8 cellular contexts compared by ENCODE assay signal in the genomic region with DNA sequence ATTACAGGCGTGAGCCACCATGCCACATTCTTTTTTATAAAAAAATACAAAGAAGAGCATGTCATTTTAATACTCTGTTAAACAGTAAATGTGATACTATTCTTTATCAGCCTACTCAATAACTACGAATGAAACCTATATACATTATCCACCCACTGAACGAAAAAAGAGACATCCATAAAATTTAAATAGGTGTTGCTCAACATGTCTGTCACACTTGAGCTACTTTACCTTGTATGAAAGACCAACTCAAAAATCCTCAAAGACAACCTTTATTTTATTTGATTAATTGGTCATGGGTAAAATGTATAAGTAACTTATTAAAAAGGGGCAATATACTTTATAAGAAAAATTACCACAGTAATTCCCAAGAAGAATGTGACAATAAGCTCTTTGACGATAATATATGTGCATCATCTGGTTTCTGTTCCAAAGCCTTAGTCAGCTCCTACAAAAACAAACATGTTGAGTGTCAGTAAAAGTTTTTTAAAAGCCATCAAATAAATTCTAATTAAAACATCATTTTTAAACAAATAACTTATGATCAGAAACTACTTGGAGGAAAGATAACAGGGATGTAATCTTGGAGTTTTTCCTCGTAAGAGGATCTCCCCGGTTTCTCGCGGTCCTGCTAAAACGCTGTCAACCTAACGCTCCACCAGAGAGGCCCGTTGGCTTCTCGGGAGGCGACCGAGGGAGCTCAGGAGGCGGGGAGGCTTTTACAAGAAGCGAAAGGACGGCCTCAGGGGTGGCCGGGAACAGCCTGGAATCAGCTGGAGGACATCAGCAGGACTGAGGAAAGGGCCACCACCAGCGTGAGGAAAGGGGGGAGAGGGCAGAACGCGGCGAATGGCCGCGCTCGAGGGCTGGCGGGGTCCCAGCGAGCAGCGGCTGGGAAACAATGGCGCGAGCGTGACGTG. TPM values are rescaled to one million over a fixed set of nuclear protein-coding genes. Genes with fewer than 3 reads are reported as not detected.
A peak's percentile ranks its signal among the peaks of the same experiment; 100 is the strongest.
DNase-seq lines count a peak whose midpoint lies in the region; ATAC-seq, FAIRE-seq and TF ChIP-seq lines count a peak whose summit lies in the region.

No MANE protein-coding gene starts in this region.

- H2AFZ ChIP-seq in keratinocyte (ENCODE audit: control insufficient read depth, low read length) = peak overlapping the region; percentile 99

- 5 to 7% (median 6%) methylated on average over 32 of the region's 32 CpGs for WGBS in small intestine, 3 donors

- dilution Hi-C loops in keratinocyte (cut with MboI; ENCODE audit: extremely low pct_ligation_motif_present, low sequenced_read_pairs) = no loop called here

- H3K27ac ChIP-seq in keratinocyte (ENCODE audit: control insufficient read depth, insufficient read depth, low read length) (peak overlapping the region; percentile 94), small intestine (ENCODE audit: low read depth in 1 of 2, low read length in 1 of 2) (peak overlapping the region; percentile 41 to 87)

- H3K9ac ChIP-seq in keratinocyte (ENCODE audit: control insufficient read depth, extremely low read depth, insufficient read depth, low read length) = peak overlapping the region; percentile 96

- FAIRE-seq in colon (lab: Jason Lieb, UNC) (peak; percentile 66), keratinocyte (lab: Jason Lieb, UNC) (peak; percentile 17), small intestine (lab: Jason Lieb, UNC) (peak; percentile 82)

- peak overlapping the region; percentile 93 for H3K4me2 ChIP-seq in keratinocyte (ENCODE audit: control insufficient read depth, extremely low read depth, insufficient read depth, low read depth, low read length)

- no peaks in the 10 kb centered on the region for H4K20me1 ChIP-seq in keratinocyte (ENCODE audit: control insufficient read depth, extremely low read depth, insufficient read depth, low read length)

- H3K4me3 ChIP-seq in AG09309 (ENCODE audit: control insufficient read depth, low read depth, low read length) (peak overlapping the region; percentile 39), keratinocyte (ENCODE audit: control insufficient read depth in 2 of 3, extremely low read depth in 1 of 3, insufficient read depth in 2 of 3, low read depth in 1 of 3, low read length in 3 of 3) (peak overlapping the region; percentile 53 to 78 (median 75)), small intestine (ENCODE audit: low read depth in 1 of 2, low read length in 2 of 2) (peak overlapping the region; percentile 9 to 72)

- H3K36me3 ChIP-seq in keratinocyte (ENCODE audit: control insufficient read depth in 2 of 2, extremely low read depth in 1 of 2, insufficient read depth in 2 of 2, low read length in 2 of 2) = no peaks in the 10 kb centered on the region
- no peaks in the 10 kb centered on the region for H3K36me3 ChIP-seq in small intestine (ENCODE audit: control insufficient read depth in 2 of 2, insufficient read depth in 2 of 2, low read length in 2 of 2)

- no peak for TF ChIP-seq CTCF in AG09309 (IDR thresholded peaks at IDR 0.05; ENCODE audit: control insufficient read depth, insufficient read depth, low read depth, low read length, missing control alignments)
- TF ChIP-seq CTCF in keratinocyte (optimal IDR thresholded peaks at IDR 0.05 in 1 of 3, IDR thresholded peaks at IDR 0.05 in 1 of 3, conservative IDR thresholded peaks at IDR 0.05 in 1 of 3; ENCODE audit: extremely low read depth in 1 of 3, insufficient read depth in 2 of 3, low read length in 3 of 3) = no peak

- no peaks in the 10 kb centered on the region for H3K79me2 ChIP-seq in keratinocyte (ENCODE audit: control insufficient read depth, insufficient read depth, low read length)

- H3K9me3 ChIP-seq in keratinocyte (ENCODE audit: control insufficient read depth, low read depth, low read length) (no peaks in the 10 kb centered on the region), small intestine (ENCODE audit: control insufficient read depth, low read depth) (no peaks in the 10 kb centered on the region)

- H3K4me1 ChIP-seq in keratinocyte (ENCODE audit: control insufficient read depth, extremely low read depth, insufficient read depth, low read length) (peaks cover 30% of the 10 kb centered on the region), small intestine (ENCODE audit: control insufficient read depth in 2 of 2, insufficient read depth in 1 of 2, low read depth in 1 of 2, low read length in 1 of 2) (no peaks in the 10 kb centered on the region)

- no peaks in the 10 kb centered on the region for H3K9me1 ChIP-seq in keratinocyte (ENCODE audit: control insufficient read depth, extremely low read depth, insufficient read depth, low read length)

- ATAC-seq in GM19395 (IDR thresholded peaks at IDR 0.05; ENCODE audit: unreplicated experiment) (peak; percentile 58), GM18519 (IDR thresholded peaks at IDR 0.05; ENCODE audit: low FRiP score, unreplicated experiment) (no peak)

- H3K27me3 ChIP-seq in keratinocyte (ENCODE audit: control insufficient read depth, extremely low read depth, insufficient read depth, low read length) (no peaks in the 10 kb centered on the region), small intestine (ENCODE audit: control insufficient read depth in 2 of 2, insufficient read depth in 2 of 2, low read length in 2 of 2) (no peaks in the 10 kb centered on the region)

- DNase-seq in AG09309 (ENCODE audit: low read depth) (no peak), NCI-H1694 treated with DMSO at 0.1 percent for 48 hours (lab: John Stamatoyannopoulos, UW) (peak; percentile 43), keratinocyte (ENCODE audit: low read depth, low spot score) (no peak), small intestine (peak; percentile 52)
- peak; percentile 46 for DNase-seq in activated CD4-positive, CD25-positive, alpha-beta regulatory T cell treated with anti-CD3 and anti-CD28 coated beads, Interleukin-2, amount 50 U/mL, for 72 hours

RNA-seq across cellular contexts. Expression of a gene that starts 13.5 kb away (rescaled TPM):
- 1.1 to 16.9 TPM (median 2.9 TPM) in 3 replicates for polyA plus RNA-seq in keratinocyte
- polyA plus RNA-seq in keratinocyte (2011; ENCODE audit: low read depth) = 9.1 TPM
- 1.2 and 20.5 TPM in 2 replicates for polyA plus RNA-seq in keratinocyte (2011; cell fraction: cytosol; rRNA removed)
- 9.4 and 15.1 TPM in 2 replicates for polyA plus RNA-seq in keratinocyte (2011; cell fraction: nucleus; rRNA removed)
- polyA plus RNA-seq in keratinocyte (2012; ENCODE audit: low replicate concordance) = 4.1 and 5.1 TPM in 2 replicates
- 0.49 to 5.2 TPM (median 1.2 TPM) in 3 replicates for polyA minus RNA-seq in keratinocyte
- polyA minus RNA-seq in keratinocyte (2011; cell fraction: cytosol; rRNA and poly(A)+ RNA removed) = 1.3 TPM
- polyA minus RNA-seq in keratinocyte (2011; cell fraction: nucleus; rRNA and poly(A)+ RNA removed) = 4.1 and 7.8 TPM in 2 replicates
- under 1 TPM in 1 of 3 donors, not detected in 2; 0.48 TPM for polyA plus RNA-seq in small intestine

RNA-seq across cellular contexts. Expression of a gene that starts 36.8 kb away (rescaled TPM):
- polyA plus RNA-seq in keratinocyte = 51.8 to 93.3 TPM (median 63.6 TPM) in 3 replicates
- polyA plus RNA-seq in keratinocyte (2011; ENCODE audit: low read depth) = 17.5 TPM
- polyA plus RNA-seq in keratinocyte (2011; cell fraction: cytosol; rRNA removed) = 41.5 and 49.7 TPM in 2 replicates
- polyA plus RNA-seq in keratinocyte (2011; cell fraction: nucleus; rRNA removed) = 113 and 128 TPM in 2 replicates
- 26.3 and 80.4 TPM in 2 replicates for polyA plus RNA-seq in keratinocyte (2012; ENCODE audit: low replicate concordance)
- polyA minus RNA-seq in keratinocyte = 76.3 to 184 TPM (median 102 TPM) in 3 replicates
- polyA minus RNA-seq in keratinocyte (2011; cell fraction: cytosol; rRNA and poly(A)+ RNA removed) = 73.7 TPM
- 81.7 and 90.1 TPM in 2 replicates for polyA minus RNA-seq in keratinocyte (2011; cell fraction: nucleus; rRNA and poly(A)+ RNA removed)
- 10 to 100 TPM in 2 of 3 donors, 1 to 10 TPM in 1; 8.5 to 19.6 (median 10.3) TPM for polyA plus RNA-seq in small intestine

Comparison
In these comparisons a context has a peak if more than half of its experiments do, and no peak if none do; other contexts are left out.
1. DNase-seq: peak in NCI-H1694 treated with DMSO at 0.1 percent for 48 hours (single experiment), activated CD4-positive, CD25-positive, alpha-beta regulatory T cell treated with anti-CD3 and anti-CD28 coated beads, Interleukin-2, amount 50 U/mL, for 72 hours (single experiment) and small intestine (single experiment); none in AG09309 (single experiment) and keratinocyte (single experiment).
2. Peak in every context shown above with its lines, with median percentiles within 50 percentile points of each other: H3K4me3 ChIP-seq.